ENCODE assay signal across 8 cellular contexts in genomic region chr14:91946313-91947195, GRCh38. TPM values are rescaled to one million over a fixed set of nuclear protein-coding genes. Genes with fewer than 3 reads are reported as not detected.
DNase-seq lines count a peak whose midpoint lies in the region; ATAC-seq, FAIRE-seq and TF ChIP-seq lines count a peak whose summit lies in the region.

No MANE protein-coding gene starts in this region.

- peaks cover 23% of the 10 kb centered on the region for H3K4me1 Mint-ChIP-seq in activated CD8-positive, alpha-beta T cell treated with anti-CD3 and anti-CD28 coated beads, Interleukin-2, amount 10 ng/mL, durations not matched to agents 7 days and 5 days (ENCODE audit: low read depth)

- intact Hi-C loops in left ventricle myocardium superior (cut with micrococcal nuclease) (no loop called here), sigmoid colon (cut with DNase I) (loop anchor here (5.0 kb wide), 2 partner anchors 44 to 51 kb away; no protein-coding TSS in a partner anchor)

- POLR2A ChIA-PET in activated CD8-positive, alpha-beta T cell treated with anti-CD3 and anti-CD28 coated beads, Interleukin-2, amount 10 ng/mL, durations not matched to agents 7 days and 5 days (lab: Charles Lee), result no interaction called here

- in situ Hi-C loops in HAP-1 (cut with MboI; ENCODE audit: low sequenced_read_pairs), result no loop called here

- TF ChIP-seq EP300 in sigmoid colon (IDR thresholded peaks at IDR 0.05), result no peak

- H3K27ac Mint-ChIP-seq in activated CD8-positive, alpha-beta T cell treated with anti-CD3 and anti-CD28 coated beads, Interleukin-2, amount 10 ng/mL, durations not matched to agents 7 days and 5 days, result no peak overlapping the region

- peaks cover 41% of the 10 kb centered on the region for H3K27me3 Mint-ChIP-seq in activated CD8-positive, alpha-beta T cell treated with anti-CD3 and anti-CD28 coated beads, Interleukin-2, amount 10 ng/mL, durations not matched to agents 7 days and 5 days (ENCODE audit: low read depth)

- peak overlapping the region; percentile 78 for H3K4me3 Mint-ChIP-seq in activated CD8-positive, alpha-beta T cell treated with anti-CD3 and anti-CD28 coated beads, Interleukin-2, amount 10 ng/mL, durations not matched to agents 7 days and 5 days

- H3K36me3 ChIP-seq in HAP-1 (replicated peaks) (no peaks in the 10 kb centered on the region), sigmoid colon (peaks cover 0 to 4% (median 1%) of the 10 kb centered on the region in 4 donors)

- peak overlapping the region; percentile 66 to 87 (median 75) for H3K27ac ChIP-seq in sigmoid colon

- ATAC-seq in activated CD8-positive, alpha-beta T cell treated with anti-CD3 and anti-CD28 coated beads, Interleukin-2, amount 10 ng/mL, durations not matched to agents 7 days and 5 days, result no peak
- ATAC-seq in left ventricle myocardium superior, result peak; percentile 14

- no peak for FAIRE-seq in D721Med (lab: Jason Lieb, UNC)

- WGBS in sigmoid colon, 2 donors, result 42 to 52% methylated on average over 20 of the region's 20 CpGs

- H3K9me3 ChIP-seq in HAP-1 (no peaks in the 10 kb centered on the region), sigmoid colon (no peaks in the 10 kb centered on the region)

- TF ChIP-seq CTCF in sigmoid colon (IDR thresholded peaks at IDR 0.05) (no peak), D721Med (IDR thresholded peaks at IDR 0.05; ENCODE audit: insufficient read depth, missing control alignments) (no peak)

- H3K36me3 Mint-ChIP-seq in activated CD8-positive, alpha-beta T cell treated with anti-CD3 and anti-CD28 coated beads, Interleukin-2, amount 10 ng/mL, durations not matched to agents 7 days and 5 days (ENCODE audit: low read depth), result no peaks in the 10 kb centered on the region

- CTCF ChIA-PET in activated CD8-positive, alpha-beta T cell treated with anti-CD3 and anti-CD28 coated beads, Interleukin-2, amount 10 ng/mL, durations not matched to agents 7 days and 5 days (lab: Charles Lee), result interaction anchor here (1.1 to 2.2 kb wide), 4 partner anchors 15 to 297 kb away, joined by 3 to 6 read pairs (median 4); partner anchors contain the start of gene ATXN3

- no peak for TF ChIP-seq POLR2A in sigmoid colon (IDR thresholded peaks at IDR 0.05)

- peak overlapping the region; percentile 48 for H3K4me3 ChIP-seq in HAP-1
- peak overlapping the region; percentile 43 to 63 (median 58) for H3K4me3 ChIP-seq in sigmoid colon

- peak in 1 of 2 experiments; percentile 53 for DNase-seq in HAP-1 (ENCODE audit: low spot score in 2 of 2)
- no peak for DNase-seq in activated CD8-positive, alpha-beta T cell treated with anti-CD3 and anti-CD28 coated beads, Interleukin-2, amount 10 ng/mL, durations not matched to agents 7 days and 5 days
- DNase-seq in left ventricle myocardium superior, result no peak
- no peak for DNase-seq in sigmoid colon
- DNase-seq in D721Med (ENCODE audit: insufficient read length, low spot score), result no peak
- DNase-seq in NCI-H2107 treated with DMSO at 0.1 percent for 48 hours (lab: John Stamatoyannopoulos, UW; ENCODE audit: unreplicated experiment), result no peak
- no peak for DNase-seq in SIG-M5 treated with dmso at 0.1 percent for 504 hours (lab: John Stamatoyannopoulos, UW; ENCODE audit: unreplicated experiment)
- DNase-seq in activated CD4-positive, CD25-positive, alpha-beta regulatory T cell (lab: John Stamatoyannopoulos, UW), result no peak

- H3K9me3 Mint-ChIP-seq in activated CD8-positive, alpha-beta T cell treated with anti-CD3 and anti-CD28 coated beads, Interleukin-2, amount 10 ng/mL, durations not matched to agents 7 days and 5 days (ENCODE audit: insufficient read depth), result no peaks in the 10 kb centered on the region

- H3K27me3 ChIP-seq in HAP-1 (ENCODE audit: low read depth), result no peaks in the 10 kb centered on the region
- no peaks in the 10 kb centered on the region for H3K27me3 ChIP-seq in sigmoid colon

- H3K4me1 ChIP-seq in HAP-1 (peaks cover 8% of the 10 kb centered on the region; the same call in 1 of the 2 replicates), sigmoid colon (peaks cover 0 to 45% (median 12%) of the 10 kb centered on the region in 4 donors)

RNA-seq across cellular contexts. Expression of gene FBLN5, which starts 0.9 kb away (rescaled TPM):
- 1 to 10 TPM; 1.6 to 2.6 TPM for total RNA-seq in activated CD8-positive, alpha-beta T cell treated with anti-CD3 and anti-CD28 coated beads, Interleukin-2, amount 10 ng/mL, durations not matched to agents 7 days and 5 days
- total RNA-seq in left ventricle myocardium superior (61.7 TPM), sigmoid colon (100 to 1,000 TPM in 2 of 4 donors, 10 to 100 TPM in 2; 91.8 to 253 (median 103) TPM)
- 10 to 100 TPM in 2 of 3 donors, 1 to 10 TPM in 1; 3.0 to 25.8 (median 19.5) TPM for polyA plus RNA-seq in sigmoid colon

Comparison
In these comparisons a context has a peak if more than half of its experiments do, and no peak if none do; other contexts are left out.
1. RNA of gene FBLN5, which starts 0.9 kb away (total RNA-seq): 91.8 to 253 TPM in sigmoid colon and 61.7 TPM in left ventricle myocardium superior (single experiment); 1.6 to 2.6 TPM in activated CD8-positive, alpha-beta T cell treated with anti-CD3 and anti-CD28 coated beads, Interleukin-2, amount 10 ng/mL, durations not matched to agents 7 days and 5 days; every median in the first group is over 10 times any median in the second.